26 cellular contexts compared by ENCODE assay signal in the genomic region with DNA sequence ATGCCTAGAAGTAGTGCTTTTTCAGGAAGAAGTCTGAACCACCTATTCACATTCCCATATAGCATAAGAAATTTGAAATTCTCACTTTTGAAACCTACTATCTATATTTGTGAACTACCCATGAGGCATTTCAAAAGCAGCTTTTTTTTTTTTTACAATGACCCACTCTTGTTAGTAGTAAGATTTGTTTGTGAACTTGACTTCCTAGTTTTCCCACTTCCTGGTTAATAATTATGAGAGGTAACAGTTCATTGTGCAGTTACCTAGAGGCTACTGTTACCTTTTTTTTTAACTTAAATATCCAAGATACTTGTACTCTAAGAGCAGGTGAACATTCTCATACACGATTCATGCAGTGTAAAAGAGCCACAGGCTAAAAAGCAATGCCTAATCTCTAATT.
DNase-seq lines count a peak whose midpoint lies in the region; ATAC-seq and FAIRE-seq lines count a peak whose summit lies in the region.
"Had no signal": no experiment of that assay in that cellular context is flagged by ENCODE, and none has a peak within 500 bp of the region (broad histone marks: within the 10 kb centered on the region; RNA-seq: fewer than 3 reads in every experiment).

No MANE protein-coding gene starts in this region.

- H3K4me1 ChIP-seq in small intestine (ENCODE audit: control insufficient read depth in 2 of 2, insufficient read depth in 1 of 2, low read depth in 1 of 2, low read length in 1 of 2), result peaks cover 1 to 5% of the 10 kb centered on the region in 2 donors
- H3K4me1 ChIP-seq: breast epithelium, SJSA1 had no signal

- H3K9me3 ChIP-seq in small intestine (ENCODE audit: control insufficient read depth, low read depth), result no peaks in the 10 kb centered on the region
- H3K9me3 ChIP-seq: BLaER1 treated with 17β-estradiol and CSF1 and Interleukin-3, amounts not matched to agents 10 nM and 100 nM; breast epithelium; neutrophil; SJSA1; thyroid gland had no signal

- no peaks in the 10 kb centered on the region for H3K36me3 ChIP-seq in small intestine (ENCODE audit: control insufficient read depth in 2 of 2, insufficient read depth in 2 of 2, low read length in 2 of 2)
- H3K36me3 ChIP-seq: BLaER1 treated with 17β-estradiol and CSF1 and Interleukin-3, amounts not matched to agents 10 nM and 100 nM; breast epithelium; neutrophil; SJSA1; thyroid gland had no signal

- peak; percentile 39 for FAIRE-seq in small intestine (lab: Jason Lieb, UNC)
- FAIRE-seq: endothelial cell of umbilical vein, K562 had no signal

- DNase-seq in kidney tubule cell (ENCODE audit: low spot score) (peak; percentile 64), small intestine (peak; percentile 22)
- no peak for DNase-seq in stimulated activated CD8-positive, alpha-beta memory T cell treated with anti-CD3 and anti-CD28 coated beads, Interleukin-4, amount 100 ng/mL, for 48 hours
- DNase-seq: activated CD4-positive, alpha-beta T cell treated with anti-CD3 and anti-CD28 coated beads, Interleukin-2, amount 10 ng/mL, durations not matched to agents 24 days and 14 days; activated effector memory CD4-positive, alpha-beta T cell treated with anti-CD3 and anti-CD28 coated beads, Interleukin-2, amount 50 U/mL, for 16 hours; activated T-cell treated with anti-CD3 and anti-CD28 coated beads, Interleukin-2, amount 50 U/mL, for 1 hour; DMS79 treated with DMSO at 0.1 percent for 48 hours; GDM1; NCI-H1092 treated with DMSO at 0.1 percent for 48 hours; NCI-H187 treated with DMSO at 0.1 percent for 48 hours; NCI-H2171; NCI-H510A; stimulated activated CD4-positive, alpha-beta T cell treated with anti-CD3 and anti-CD28 coated beads, Interleukin-4, amount 100 ng/mL, for 1 hour; thyroid gland had no signal

- H3K27ac ChIP-seq in small intestine (ENCODE audit: low read depth in 1 of 2, low read length in 1 of 2), result no peak overlapping the region
- H3K27ac ChIP-seq: BLaER1 treated with 17β-estradiol and CSF1 and Interleukin-3, amounts not matched to agents 10 nM and 100 nM; breast epithelium; neutrophil; SJSA1 had no signal

- peak; percentile 55 for ATAC-seq in GM18907 (IDR thresholded peaks at IDR 0.05; ENCODE audit: unreplicated experiment)
- ATAC-seq in HG03378 (IDR thresholded peaks at IDR 0.05; ENCODE audit: unreplicated experiment), result peak; percentile 41
- no peak for ATAC-seq in GM21528 (IDR thresholded peaks at IDR 0.05; ENCODE audit: low FRiP score, unreplicated experiment)
- no peak for ATAC-seq in GM18520 (IDR thresholded peaks at IDR 0.05; ENCODE audit: unreplicated experiment)
- ATAC-seq: K562, sciatic nerve, WTC11 had no signal

- 14 to 59% (median 37%) methylated on average over 1 of the region's 1 CpG for WGBS in small intestine, 3 donors

- no peaks in the 10 kb centered on the region for H3K27me3 ChIP-seq in small intestine (ENCODE audit: control insufficient read depth in 2 of 2, insufficient read depth in 2 of 2, low read length in 2 of 2)
- H3K27me3 ChIP-seq: BLaER1 treated with 17β-estradiol and CSF1 and Interleukin-3, amounts not matched to agents 10 nM and 100 nM; breast epithelium; neutrophil; thyroid gland had no signal

- H3K4me3 ChIP-seq in small intestine (ENCODE audit: low read depth in 1 of 2, low read length in 2 of 2), result no peak overlapping the region
- H3K4me3 ChIP-seq: BLaER1 treated with 17β-estradiol and CSF1 and Interleukin-3, amounts not matched to agents 10 nM and 100 nM; breast epithelium; K562; SJSA1; thyroid gland had no signal

Comparison
In these comparisons a context has a peak if more than half of its experiments do, and no peak if none do; other contexts are left out.
1. ATAC-seq: peak in GM18907 (single experiment) and HG03378 (single experiment); none in GM21528 (single experiment) and GM18520 (single experiment).